18 cellular contexts compared by ENCODE assay signal in the genomic region with DNA sequence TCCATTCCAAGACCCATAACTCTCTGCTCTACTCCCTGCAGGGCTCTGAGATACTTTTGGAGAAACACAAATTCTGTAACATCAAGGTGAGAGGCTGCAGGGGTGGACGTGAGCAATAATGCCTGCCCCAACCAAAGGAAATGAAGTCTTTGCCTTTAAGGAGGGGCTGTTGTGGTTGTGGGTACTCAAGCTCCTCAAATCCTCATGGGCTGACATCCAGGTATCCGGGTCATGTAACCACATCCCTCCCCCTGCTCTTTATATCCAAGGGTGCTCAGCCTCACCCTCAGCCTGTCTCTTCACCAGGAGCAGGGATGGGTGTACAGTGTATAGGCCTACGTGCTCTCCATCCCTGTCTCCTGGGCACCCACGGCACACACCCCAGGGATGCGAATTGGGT.
DNase-seq lines count a peak whose midpoint lies in the region; ATAC-seq, FAIRE-seq and TF ChIP-seq lines count a peak whose summit lies in the region.
"Had no signal": no experiment of that assay in that cellular context is flagged by ENCODE, and none has a peak within 500 bp of the region (broad histone marks: within the 10 kb centered on the region; RNA-seq: fewer than 3 reads in every experiment).

No MANE protein-coding gene starts in this region.

- H3K27ac ChIP-seq in BLaER1 (no peak overlapping the region), RWPE2 (ENCODE audit: poor library complexity, severe bottlenecking) (peak overlapping the region; percentile 89)
- H3K27ac ChIP-seq: C4-2B had no signal

- TF ChIP-seq CTCF in RWPE2 (IDR thresholded peaks at IDR 0.05; ENCODE audit: poor library complexity, severe bottlenecking) = no peak

- H3K4me2 ChIP-seq in BLaER1 = peak overlapping the region; percentile 56

- no peak overlapping the region for H3K9ac ChIP-seq in BLaER1

- H3K4me3 ChIP-seq in BLaER1 (no peak overlapping the region), RWPE2 (ENCODE audit: severe bottlenecking) (no peak overlapping the region)

- no peaks in the 10 kb centered on the region for H3K36me3 ChIP-seq in BLaER1
- H3K36me3 ChIP-seq in RWPE2 (ENCODE audit: low read depth) = no peaks in the 10 kb centered on the region

- no peak for TF ChIP-seq POLR2A in GM18505 (IDR thresholded peaks at IDR 0.05; ENCODE audit: borderline replicate concordance, extremely low read depth, insufficient read depth, insufficient read length)

- H4K20me1 ChIP-seq in BLaER1 = no peaks in the 10 kb centered on the region

- DNase-seq in HTR-8/SVneo (ENCODE audit: insufficient read length, low spot score) (no peak), RWPE2 (ENCODE audit: low spot score) (no peak), islet precursor cell (peak; percentile 17), SIG-M5 treated with dmso at 0.1 percent for 504 hours (lab: John Stamatoyannopoulos, UW; ENCODE audit: unreplicated experiment) (no peak), SHP77 treated with DMSO at 0.1 percent for 48 hours (lab: John Stamatoyannopoulos, UW) (no peak)
- DNase-seq: ACHN; CD4-positive, alpha-beta memory T cell; DMS79 treated with DMSO at 0.1 percent for 48 hours; EL; HCEC 1CT; HFFc6 had no signal

- FAIRE-seq in HTR-8/SVneo (lab: Jason Lieb, UNC) = peak; percentile 54
- FAIRE-seq: G401.6, GM12891, GM19239 had no signal

- peaks cover 20% of the 10 kb centered on the region for H3K4me1 ChIP-seq in BLaER1
- peaks cover 40% of the 10 kb centered on the region for H3K4me1 ChIP-seq in RWPE2 (ENCODE audit: insufficient read depth, poor library complexity, severe bottlenecking)

- H3K9me3 ChIP-seq in BLaER1 (no peaks in the 10 kb centered on the region), RWPE2 (ENCODE audit: severe bottlenecking) (no peaks in the 10 kb centered on the region)

- H3K27me3 ChIP-seq in BLaER1 (no peaks in the 10 kb centered on the region), RWPE2 (ENCODE audit: insufficient read depth, poor library complexity, severe bottlenecking) (no peaks in the 10 kb centered on the region)

- no peak for ATAC-seq in RWPE2 (ENCODE audit: low read depth)
- no peak for ATAC-seq in GM18505 (IDR thresholded peaks at IDR 0.05; ENCODE audit: unreplicated experiment)
- ATAC-seq in HG03342 (IDR thresholded peaks at IDR 0.05; ENCODE audit: unreplicated experiment) = no peak
